3 cellular contexts compared by ENCODE assay signal in genomic region chr11:34405079-34405858, GRCh38.
TF ChIP-seq lines count a peak whose summit lies in the region.

No MANE protein-coding gene starts in this region.

TF ChIP-seq in SK-N-SH, 30 proteins besides CTCF, POLR2A, EP300 and RAD21:
- TF ChIP-seq FOXM1 (IDR thresholded peaks at IDR 0.05; ENCODE audit: low read depth) (no peak), MEF2A (IDR thresholded peaks at IDR 0.05; ENCODE audit: borderline replicate concordance, low read depth) (no peak)
- TF ChIP-seq, protein P1, sequence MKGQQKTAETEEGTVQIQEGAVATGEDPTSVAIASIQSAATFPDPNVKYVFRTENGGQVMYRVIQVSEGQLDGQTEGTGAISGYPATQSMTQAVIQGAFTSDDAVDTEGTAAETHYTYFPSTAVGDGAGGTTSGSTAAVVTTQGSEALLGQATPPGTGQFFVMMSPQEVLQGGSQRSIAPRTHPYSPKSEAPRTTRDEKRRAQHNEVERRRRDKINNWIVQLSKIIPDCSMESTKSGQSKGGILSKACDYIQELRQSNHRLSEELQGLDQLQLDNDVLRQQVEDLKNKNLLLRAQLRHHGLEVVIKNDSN (IDR thresholded peaks at IDR 0.05; ENCODE audit: borderline replicate concordance, low read depth) = 0 out of 2 replicates have a peak, but pooled peaks have one; percentile 31

TF ChIP-seq in SK-N-SH treated with all-trans-retinoic acid at 6 μM for 48 hours, 23 proteins besides CTCF, POLR2A, EP300 and RAD21:
- TF ChIP-seq TCF4 (CRISPR knock-in tag; IDR thresholded peaks at IDR 0.05; ENCODE audit: borderline replicate concordance) (no peak), ISL1 (CRISPR knock-in tag; IDR thresholded peaks at IDR 0.05) (no peak), ZNF8 (CRISPR knock-in tag; IDR thresholded peaks at IDR 0.05) (no peak), ZC3H10 (CRISPR knock-in tag; IDR thresholded peaks at IDR 0.05) (no peak), CSDC2 (CRISPR knock-in tag; IDR thresholded peaks at IDR 0.05) (no peak), ZNF70 (CRISPR knock-in tag; IDR thresholded peaks at IDR 0.05) (no peak), ESRRG (CRISPR knock-in tag; IDR thresholded peaks at IDR 0.05) (no peak), PPARA (CRISPR knock-in tag; IDR thresholded peaks at IDR 0.05; ENCODE audit: borderline replicate concordance) (no peak)
- TF ChIP-seq, protein P2, sequence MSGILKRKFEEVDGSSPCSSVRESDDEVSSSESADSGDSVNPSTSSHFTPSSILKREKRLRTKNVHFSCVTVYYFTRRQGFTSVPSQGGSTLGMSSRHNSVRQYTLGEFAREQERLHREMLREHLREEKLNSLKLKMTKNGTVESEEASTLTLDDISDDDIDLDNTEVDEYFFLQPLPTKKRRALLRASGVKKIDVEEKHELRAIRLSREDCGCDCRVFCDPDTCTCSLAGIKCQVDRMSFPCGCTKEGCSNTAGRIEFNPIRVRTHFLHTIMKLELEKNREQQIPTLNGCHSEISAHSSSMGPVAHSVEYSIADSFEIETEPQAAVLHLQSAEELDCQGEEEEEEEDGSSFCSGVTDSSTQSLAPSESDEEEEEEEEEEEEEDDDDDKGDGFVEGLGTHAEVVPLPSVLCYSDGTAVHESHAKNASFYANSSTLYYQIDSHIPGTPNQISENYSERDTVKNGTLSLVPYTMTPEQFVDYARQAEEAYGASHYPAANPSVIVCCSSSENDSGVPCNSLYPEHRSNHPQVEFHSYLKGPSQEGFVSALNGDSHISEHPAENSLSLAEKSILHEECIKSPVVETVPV (CRISPR knock-in tag; IDR thresholded peaks at IDR 0.05) = no peak

TF ChIP-seq in IMR-90, 13 proteins besides CTCF, POLR2A, EP300 and RAD21:
- TF ChIP-seq, protein P3, sequence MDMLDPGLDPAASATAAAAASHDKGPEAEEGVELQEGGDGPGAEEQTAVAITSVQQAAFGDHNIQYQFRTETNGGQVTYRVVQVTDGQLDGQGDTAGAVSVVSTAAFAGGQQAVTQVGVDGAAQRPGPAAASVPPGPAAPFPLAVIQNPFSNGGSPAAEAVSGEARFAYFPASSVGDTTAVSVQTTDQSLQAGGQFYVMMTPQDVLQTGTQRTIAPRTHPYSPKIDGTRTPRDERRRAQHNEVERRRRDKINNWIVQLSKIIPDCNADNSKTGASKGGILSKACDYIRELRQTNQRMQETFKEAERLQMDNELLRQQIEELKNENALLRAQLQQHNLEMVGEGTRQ (IDR thresholded peaks at IDR 0.05; ENCODE audit: low read depth, low read length) = 0 out of 2 replicates have a peak, but pooled peaks have one; percentile 37
- TF ChIP-seq, protein P4, sequence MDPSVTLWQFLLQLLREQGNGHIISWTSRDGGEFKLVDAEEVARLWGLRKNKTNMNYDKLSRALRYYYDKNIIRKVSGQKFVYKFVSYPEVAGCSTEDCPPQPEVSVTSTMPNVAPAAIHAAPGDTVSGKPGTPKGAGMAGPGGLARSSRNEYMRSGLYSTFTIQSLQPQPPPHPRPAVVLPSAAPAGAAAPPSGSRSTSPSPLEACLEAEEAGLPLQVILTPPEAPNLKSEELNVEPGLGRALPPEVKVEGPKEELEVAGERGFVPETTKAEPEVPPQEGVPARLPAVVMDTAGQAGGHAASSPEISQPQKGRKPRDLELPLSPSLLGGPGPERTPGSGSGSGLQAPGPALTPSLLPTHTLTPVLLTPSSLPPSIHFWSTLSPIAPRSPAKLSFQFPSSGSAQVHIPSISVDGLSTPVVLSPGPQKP (IDR thresholded peaks at IDR 0.05; ENCODE audit: borderline replicate concordance, low read depth, low read length) = no peak
